In genomic region chr14:88078525-88078924, GRCh38 we compare ENCODE assay signal across 19 cellular contexts.
"Had no signal": no experiment of that assay in that cellular context is flagged by ENCODE, and none has a peak within 500 bp of the region (broad histone marks: within the 10 kb centered on the region; RNA-seq: fewer than 3 reads in every experiment).

No MANE protein-coding gene starts in this region.

- H3K4me3 ChIP-seq: ascending aorta, breast epithelium, left lung, ovary, sigmoid colon, spleen had no signal

- H3K36me3 ChIP-seq: ascending aorta, breast epithelium, left lung, ovary, sigmoid colon, spleen had no signal

- H3K27ac ChIP-seq: ascending aorta, breast epithelium, foreskin keratinocyte, left lung, ovary, sigmoid colon, spleen had no signal

- H3K27me3 ChIP-seq: ascending aorta, breast epithelium, foreskin keratinocyte, ovary, sigmoid colon, spleen had no signal

- H3K9me3 ChIP-seq: ascending aorta, breast epithelium, ovary, sigmoid colon had no signal

- H3K4me1 ChIP-seq: ascending aorta, breast epithelium, foreskin keratinocyte, left lung, sigmoid colon, spleen had no signal

- DNase-seq: activated CD4-positive, alpha-beta T cell treated with anti-CD3 and anti-CD28 coated beads for 1 hour; activated CD4-positive, alpha-beta T cell treated with anti-CD3 and anti-CD28 coated beads, Interleukin-2, amount 50 U/mL, for 4 hours; activated naive CD4-positive, alpha-beta T cell treated with anti-CD3 and anti-CD28 coated beads for 36 hours; activated naive CD8-positive, alpha-beta T cell treated with anti-CD3 and anti-CD28 coated beads, Interleukin-2, amount 50 U/mL, for 24 hours; effector memory CD4-positive, alpha-beta T cell; foreskin keratinocyte; head of caudate nucleus; islet precursor cell; left lung; mammary epithelial cell; naive B cell; ovary; sigmoid colon; spleen; stimulated activated naive CD8-positive, alpha-beta T cell treated with anti-CD3 and anti-CD28 coated beads, Interleukin-15, amount 100 ng/mL, for 72 hours; T-helper 9 cell had no signal

- ATAC-seq: activated naive CD8-positive, alpha-beta T cell treated with anti-CD3 and anti-CD28 coated beads, Interleukin-2, amount 50 U/mL, for 24 hours; activated T-helper 17 cell treated with anti-CD3 and anti-CD28 coated beads, Interleukin-2, amount 50 U/mL, for 72 hours; foreskin keratinocyte; left lung; stimulated activated naive CD8-positive, alpha-beta T cell treated with anti-CD3 and anti-CD28 coated beads, Interleukin-15, amount 100 ng/mL, for 72 hours had no signal
